In the genomic region with DNA sequence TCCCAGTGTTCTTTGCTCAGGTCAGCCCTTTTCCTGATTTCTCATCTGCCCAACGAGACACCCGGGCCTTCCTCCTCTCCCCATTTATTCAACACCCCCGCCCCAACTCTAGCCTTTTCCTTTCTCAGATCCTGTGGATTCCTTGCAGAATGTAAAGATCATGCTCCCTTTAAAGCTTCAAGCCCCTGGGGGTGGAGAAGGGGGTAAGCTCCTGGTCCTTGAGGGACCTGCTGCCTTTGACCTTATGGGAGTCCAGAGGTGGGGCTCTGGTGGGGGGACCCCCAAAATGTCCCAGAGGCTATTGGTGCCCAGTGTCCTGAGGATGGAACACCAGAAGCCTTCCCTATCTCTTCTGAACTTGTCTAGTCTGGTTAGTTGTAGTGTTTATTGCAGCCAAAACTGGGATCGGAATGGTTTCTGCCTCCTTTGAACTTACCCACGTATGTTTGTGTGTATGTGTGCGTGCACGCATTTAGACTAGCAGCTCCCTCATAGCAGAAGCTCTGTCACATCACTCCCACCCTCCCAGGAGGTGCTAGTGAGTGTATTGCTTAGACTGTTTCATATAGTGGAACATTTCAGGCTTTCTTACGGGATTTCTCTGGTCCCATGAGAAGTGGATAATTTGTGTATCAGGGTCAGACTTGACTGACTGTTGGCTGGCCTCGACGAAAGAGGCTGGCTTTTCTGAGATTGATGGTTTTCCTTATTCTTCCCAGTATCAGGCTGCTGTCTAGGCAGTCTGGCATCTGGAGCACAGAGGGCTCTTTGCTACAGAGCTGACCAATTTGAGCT, we compare ENCODE assay signal across 8 cellular contexts.
DNase-seq lines count a peak whose midpoint lies in the region; ATAC-seq lines count a peak whose summit lies in the region.

No MANE protein-coding gene starts in this region.

- H3K9ac ChIP-seq in stomach smooth muscle (ENCODE audit: low read length in 2 of 2), result peak overlapping the region; percentile 41 to 51

- ATAC-seq in GM21447 (IDR thresholded peaks at IDR 0.05; ENCODE audit: unreplicated experiment) (no peak), HG03095 (IDR thresholded peaks at IDR 0.05; ENCODE audit: unreplicated experiment) (no peak)

- H3K4me3 ChIP-seq in iPS-18c (ENCODE audit: insufficient read depth, low read depth, low read length) (peak overlapping the region; percentile 9; the same call in 1 of the 2 replicates), stomach smooth muscle (ENCODE audit: low read length in 2 of 2) (peak overlapping the region; percentile 83 to 84)

- H3K36me3 ChIP-seq in stomach smooth muscle (ENCODE audit: control insufficient read depth in 2 of 2, insufficient read depth in 2 of 2, low read length in 2 of 2), result peaks cover 0 to 4% of the 10 kb centered on the region in 2 donors

- H3K27ac ChIP-seq in stomach smooth muscle (ENCODE audit: low read length), result peak overlapping the region; percentile 6

- peak; percentile 24 for DNase-seq in activated naive CD4-positive, alpha-beta T cell treated with Interleukin-2 at 50 U/mL for 16 hours
- DNase-seq in activated naive CD4-positive, alpha-beta T cell (lab: John Stamatoyannopoulos, UW), result no peak
- peak; percentile 33 for DNase-seq in activated naive CD4-positive, alpha-beta T cell treated with anti-CD3 and anti-CD28 coated beads, Interleukin-2, amount 50 U/mL, for 16 hours
- DNase-seq in middle frontal gyrus (ENCODE audit: extremely low spot score, low spot score), result no peak

- peaks cover 4% of the 10 kb centered on the region for H3K9me3 ChIP-seq in iPS-18c (ENCODE audit: control insufficient read depth, insufficient read depth, low read length)
- H3K9me3 ChIP-seq in stomach smooth muscle (ENCODE audit: control insufficient read depth in 2 of 2, low read length in 2 of 2), result no peaks in the 10 kb centered on the region

- H3K4me1 ChIP-seq in stomach smooth muscle (ENCODE audit: control insufficient read depth, insufficient read depth, low read length), result peaks cover 28% of the 10 kb centered on the region

- no peaks in the 10 kb centered on the region for H3K27me3 ChIP-seq in stomach smooth muscle (ENCODE audit: control insufficient read depth in 1 of 2, insufficient read depth in 2 of 2, low read length in 2 of 2)

Comparison
In these comparisons a context has a peak if more than half of its experiments do, and no peak if none do; other contexts are left out.
1. DNase-seq: peak in activated naive CD4-positive, alpha-beta T cell treated with Interleukin-2 at 50 U/mL for 16 hours (single experiment) and activated naive CD4-positive, alpha-beta T cell treated with anti-CD3 and anti-CD28 coated beads, Interleukin-2, amount 50 U/mL, for 16 hours (single experiment); none in activated naive CD4-positive, alpha-beta T cell (0 of 4) and middle frontal gyrus (single experiment).